In genomic region chr5:1119312-1119831, GRCh38 we compare ENCODE assay signal across 27 cellular contexts. TPM values are rescaled to one million over a fixed set of nuclear protein-coding genes. Genes with fewer than 3 reads are reported as not detected.
DNase-seq lines count a peak whose midpoint lies in the region; ATAC-seq, FAIRE-seq and TF ChIP-seq lines count a peak whose summit lies in the region.
"Had no signal": no experiment of that assay in that cellular context is flagged by ENCODE, and none has a peak within 500 bp of the region (broad histone marks: within the 10 kb centered on the region; RNA-seq: fewer than 3 reads in every experiment).

No MANE protein-coding gene starts in this region.

- no TSS peak for BruUV-seq in K562 (replicated peaks; lab: Mats Ljungman, UMichigan)

- in situ Hi-C loops in K562 (cut with MboI), result no loop called here

- intact Hi-C loops in K562 (cut with micrococcal nuclease) (loop anchor here (5.0 kb wide), 1 partner anchor 52 kb away; no protein-coding TSS in a partner anchor), stomach (cut with DNase I; ENCODE audit: low total_unique reads) (no loop called here)
- intact Hi-C loops in CD4-positive, alpha-beta T cell (cut with DNase I, micrococcal nuclease), result no loop called here

- H3K36me3 Mint-ChIP-seq in CD4-positive, alpha-beta T cell (ENCODE audit: low read depth), result no peaks in the 10 kb centered on the region
- H3K36me3 Mint-ChIP-seq: activated naive CD8-positive, alpha-beta T cell treated with anti-CD3 and anti-CD28 coated beads for 36 hours; stimulated activated memory B cell treated with anti-CD40 and anti-IgM and Interleukin-4, amounts not matched to agents 10 μg/mL and 1 μg/mL and 100 μg/mL, for 72 hours had no signal

- H4K20me1 ChIP-seq in K562 (replicated peaks; ENCODE audit: control insufficient read depth, insufficient read depth, low read length), result peaks cover 18% of the 10 kb centered on the region

- H3K27me3 ChIP-seq in K562 (ENCODE audit: control insufficient read depth in 2 of 2, insufficient read depth in 2 of 2, low read length in 2 of 2) (peaks cover 39 to 90% of the 10 kb centered on the region in 2 experiments), liver (ENCODE audit: control insufficient read depth in 4 of 4, insufficient read depth in 4 of 4, low read length in 3 of 4) (no peaks in the 10 kb centered on the region), stomach (no peaks in the 10 kb centered on the region)
- no peaks in the 10 kb centered on the region for H3K27me3 ChIP-seq in CD4-positive, alpha-beta T cell (ENCODE audit: control insufficient read depth, insufficient read depth, low read length)
- H3K27me3 ChIP-seq: ascending aorta, MG63 had no signal

- H3K9me3 ChIP-seq in HEK293 (ENCODE audit: control insufficient read depth, insufficient read depth, low read depth, low read length) (no peaks in the 10 kb centered on the region), K562 (replicated peaks; ENCODE audit: control insufficient read depth, insufficient read depth, low read depth, low read length) (no peaks in the 10 kb centered on the region), liver (ENCODE audit: control insufficient read depth in 4 of 4, low read length in 3 of 4) (no peaks in the 10 kb centered on the region), stomach (no peaks in the 10 kb centered on the region)
- no peaks in the 10 kb centered on the region for H3K9me3 ChIP-seq in CD4-positive, alpha-beta T cell (ENCODE audit: control insufficient read depth, low read length)
- H3K9me3 ChIP-seq: ascending aorta, esophagus squamous epithelium, MG63, thoracic aorta had no signal

- H3K27ac ChIP-seq in HEK293 (ENCODE audit: extremely low read depth, low read depth, low read length), result no peak overlapping the region; the same call in 1 of the 2 replicates
- no peak overlapping the region for H3K27ac ChIP-seq in K562 (ENCODE audit: extremely low read depth, low read depth, low read length)
- H3K27ac ChIP-seq in liver (ENCODE audit: low read depth in 1 of 2, low read length in 2 of 2), result peak overlapping the region; percentile 62 to 75
- H3K27ac ChIP-seq in stomach, result peak overlapping the region in 3 of 5 donors; percentile 9 to 67 (median 41)
- H3K27ac ChIP-seq in CD4-positive, alpha-beta T cell (ENCODE audit: low read depth, low read length), result no peak overlapping the region
- H3K27ac ChIP-seq: ascending aorta, thoracic aorta had no signal

- DNase-seq in K562 (ENCODE audit: extremely low read depth in 1 of 4, low spot score in 3 of 4) (no peak), stomach (peak; percentile 59), GOT3 (lab: John Stamatoyannopoulos, UW) (no peak), NCI-H2227 (lab: John Stamatoyannopoulos, UW; ENCODE audit: unreplicated experiment) (no peak)
- no peak for DNase-seq in CD4-positive, alpha-beta T cell
- DNase-seq: activated CD8-positive, alpha-beta T cell treated with anti-CD3 and anti-CD28 coated beads, Interleukin-2, amount 10 ng/mL, durations not matched to agents 7 days and 5 days; activated effector memory CD4-positive, alpha-beta T cell treated with Interleukin-2 at 50 U/mL for 16 hours; activated naive CD8-positive, alpha-beta T cell treated with anti-CD3 and anti-CD28 coated beads for 36 hours; DMS53; esophagus squamous epithelium; foreskin melanocyte; GDM1; KG1; MG63; NCI-H82; stimulated activated CD4-positive, alpha-beta T cell treated with anti-CD3 and anti-CD28 coated beads, Interleukin-4, amount 100 ng/mL, for 24 hours; T-helper 17 cell had no signal

- FAIRE-seq in K562 (lab: Jason Lieb, UNC), result no peak
- FAIRE-seq: HTR-8/SVneo had no signal

- WGBS in K562 (ENCODE audit: insufficient coverage, low coverage, missing lambda C conversion rate), result 35% methylated on average over 28 of the region's 28 CpGs
- 47% methylated on average over 28 of the region's 28 CpGs for WGBS in liver
- 51 to 70% (median 62%) methylated on average over 13 to 28 of the region's 28 CpGs for WGBS in stomach, 5 donors

- no peak overlapping the region for H3K4me3 Mint-ChIP-seq in CD4-positive, alpha-beta T cell
- H3K4me3 Mint-ChIP-seq: activated CD8-positive, alpha-beta T cell treated with anti-CD3 and anti-CD28 coated beads, Interleukin-2, amount 10 ng/mL, durations not matched to agents 7 days and 5 days; activated naive CD8-positive, alpha-beta T cell treated with anti-CD3 and anti-CD28 coated beads for 36 hours; B cell; stimulated activated memory B cell treated with anti-CD40 and anti-IgM and Interleukin-4, amounts not matched to agents 10 μg/mL and 1 μg/mL and 100 μg/mL, for 72 hours had no signal

- H3K36me3 ChIP-seq in HEK293 (ENCODE audit: control insufficient read depth in 2 of 2, insufficient read depth in 1 of 2, low read length in 2 of 2), result no peaks in the 10 kb centered on the region
- H3K36me3 ChIP-seq in K562 (ENCODE audit: control insufficient read depth, insufficient read depth, low read length), result no peaks in the 10 kb centered on the region
- H3K36me3 ChIP-seq in liver (ENCODE audit: control insufficient read depth in 4 of 4, insufficient read depth in 3 of 4, low read depth in 1 of 4, low read length in 3 of 4), result no peaks in the 10 kb centered on the region
- no peaks in the 10 kb centered on the region for H3K36me3 ChIP-seq in stomach
- H3K36me3 ChIP-seq: ascending aorta, esophagus squamous epithelium, MG63, thoracic aorta had no signal

- no peak for TF ChIP-seq POLR2A in K562 (conservative IDR thresholded peaks at IDR 0.05)
- TF ChIP-seq POLR2A in stomach (IDR thresholded peaks at IDR 0.05), result no peak

- H3K4me3 ChIP-seq in HEK293 (ENCODE audit: low read depth, low read length) (no peak overlapping the region), K562 (no peak overlapping the region), liver (ENCODE audit: low read depth in 1 of 3, low read length in 3 of 3) (no peak overlapping the region), stomach (no peak overlapping the region)
- H3K4me3 ChIP-seq: ascending aorta, esophagus squamous epithelium, MG63, thoracic aorta had no signal

- CTCF ChIA-PET in HEK293 (lab: Yijun Ruan, JAX) (interaction anchor here (0.9 to 3.0 kb wide), 4 partner anchors 19 to 195 kb away, joined by 5 to 18 read pairs (median 6); no protein-coding TSS in a partner anchor), K562 (lab: Yijun Ruan, JAX; ENCODE audit: low intra/inter-chr PET ratio) (no interaction called here)
- CTCF ChIA-PET in CD4-positive, alpha-beta T cell (lab: Charles Lee), result no interaction called here

- no peak for TF ChIP-seq EP300 in K562 (IDR thresholded peaks at IDR 0.05; ENCODE audit: low read length)
- no peak for TF ChIP-seq EP300 in stomach (IDR thresholded peaks at IDR 0.05)

- POLR2A ChIA-PET in HEK293 (lab: Yijun Ruan, JAX) (interaction anchor here (0.6 to 2.6 kb wide), 7 partner anchors 7 to 981 kb away, joined by 3 to 8 read pairs (median 5); no protein-coding TSS in a partner anchor), K562 (lab: Yijun Ruan, JAX) (interaction anchor here (0.8 to 2.6 kb wide), 5 partner anchors 12 to 143 kb away, joined by 3 to 18 read pairs (median 5); no protein-coding TSS in a partner anchor)
- POLR2A ChIA-PET in CD4-positive, alpha-beta T cell (lab: Charles Lee), result interaction anchor here (2.5 kb wide), 1 partner anchor 14 kb away, joined by 12 read pairs; no protein-coding TSS in a partner anchor

- no peak for TF ChIP-seq RAD21 in K562 (CRISPR knock-in tag; conservative IDR thresholded peaks at IDR 0.05 in 1 of 2, IDR thresholded peaks at IDR 0.05 in 1 of 2)
- peak in 1 of 2 donors; percentile 64 for TF ChIP-seq RAD21 in liver (IDR thresholded peaks at IDR 0.05)

- no peaks in the 10 kb centered on the region for H3K9me3 Mint-ChIP-seq in CD4-positive, alpha-beta T cell
- H3K9me3 Mint-ChIP-seq: activated naive CD8-positive, alpha-beta T cell treated with anti-CD3 and anti-CD28 coated beads for 36 hours; nephron had no signal

- TF ChIP-seq CTCF in HEK293 (tag by site-specific recombination; IDR thresholded peaks at IDR 0.05) (no peak), K562 (IDR thresholded peaks at IDR 0.05 in 2 of 3, conservative IDR thresholded peaks at IDR 0.05 in 1 of 3; ENCODE audit: insufficient read depth in 2 of 3, low read depth in 1 of 3, low read length in 3 of 3) (no peak), liver (IDR thresholded peaks at IDR 0.05; ENCODE audit: low read depth, low read length, missing input control) (no peak), stomach (IDR thresholded peaks at IDR 0.05) (no peak)
- TF ChIP-seq CTCF in CD4-positive, alpha-beta T cell (IDR thresholded peaks at IDR 0.05), result no peak

- H3K27ac Mint-ChIP-seq in CD4-positive, alpha-beta T cell, result no peak overlapping the region
- H3K27ac Mint-ChIP-seq: activated CD8-positive, alpha-beta T cell treated with anti-CD3 and anti-CD28 coated beads, Interleukin-2, amount 10 ng/mL, durations not matched to agents 7 days and 5 days; activated naive CD8-positive, alpha-beta T cell treated with anti-CD3 and anti-CD28 coated beads for 36 hours; B cell; stimulated activated memory B cell treated with anti-CD40 and anti-IgM and Interleukin-4, amounts not matched to agents 10 μg/mL and 1 μg/mL and 100 μg/mL, for 72 hours; T-helper 17 cell had no signal

- no peaks in the 10 kb centered on the region for H3K4me1 Mint-ChIP-seq in CD4-positive, alpha-beta T cell (ENCODE audit: low read depth)
- H3K4me1 Mint-ChIP-seq: B cell had no signal

- ATAC-seq in K562, result no peak
- ATAC-seq in HG03196 (IDR thresholded peaks at IDR 0.05; ENCODE audit: unreplicated experiment), result no peak
- no peak for ATAC-seq in CD4-positive, alpha-beta T cell (ENCODE audit: poor library complexity)
- ATAC-seq: activated CD8-positive, alpha-beta T cell treated with anti-CD3 and anti-CD28 coated beads, Interleukin-2, amount 10 ng/mL, durations not matched to agents 7 days and 5 days; SK-N-SH treated with all-trans-retinoic acid at 6 μM for 48 hours; stimulated activated memory B cell treated with anti-CD40 and anti-IgM and Interleukin-4, amounts not matched to agents 10 μg/mL and 1 μg/mL and 100 μg/mL, for 72 hours had no signal

- H2AFZ ChIP-seq in K562 (ENCODE audit: low read depth, low read length), result no peak overlapping the region

- no peak overlapping the region; a peak in 1 of 4 replicates for H3K9ac ChIP-seq in K562 (ENCODE audit: insufficient read depth in 1 of 2, low read depth in 2 of 2, low read length in 2 of 2)
- no peak overlapping the region for H3K9ac ChIP-seq in liver (ENCODE audit: low read depth in 1 of 2, low read length in 2 of 2)

- no peaks in the 10 kb centered on the region for H3K9me1 ChIP-seq in K562 (ENCODE audit: control insufficient read depth, insufficient read depth, low read length)

- no peaks in the 10 kb centered on the region for H3K79me2 ChIP-seq in K562 (ENCODE audit: control insufficient read depth, insufficient read depth, low read length)

- H3K27me3 Mint-ChIP-seq in CD4-positive, alpha-beta T cell, result no peaks in the 10 kb centered on the region
- H3K27me3 Mint-ChIP-seq: activated naive CD8-positive, alpha-beta T cell treated with anti-CD3 and anti-CD28 coated beads for 36 hours; stimulated activated memory B cell treated with anti-CD40 and anti-IgM and Interleukin-4, amounts not matched to agents 10 μg/mL and 1 μg/mL and 100 μg/mL, for 72 hours had no signal

- no peak overlapping the region for H3K4me2 ChIP-seq in K562 (ENCODE audit: insufficient read depth, low read length)

- H3K4me1 ChIP-seq in HEK293 (ENCODE audit: control insufficient read depth, insufficient read depth, low read length) (peaks cover 16% of the 10 kb centered on the region), K562 (replicated peaks in 1 of 2; ENCODE audit: control insufficient read depth in 2 of 2, insufficient read depth in 2 of 2, low read length in 2 of 2) (peaks cover 11 to 67% of the 10 kb centered on the region in 2 experiments), liver (ENCODE audit: control insufficient read depth in 4 of 4, insufficient read depth in 4 of 4, low read length in 3 of 4) (peaks cover 7 to 36% (median 26%) of the 10 kb centered on the region in 4 donors), stomach (peaks cover 35 to 52% (median 40%) of the 10 kb centered on the region in 4 donors)
- H3K4me1 ChIP-seq: ascending aorta had no signal

RNA-seq across cellular contexts. Expression of gene SLC12A7, which starts 7.5 kb away (rescaled TPM):
- total RNA-seq in K562 (2011; cell fraction: chromatin; rRNA removed; ENCODE audit: low replicate concordance), result 13.6 and 46.2 TPM in 2 replicates
- total RNA-seq in K562 (2011; cell fraction: nucleolus; rRNA removed), result 15.9 and 26.2 TPM in 2 replicates
- total RNA-seq in K562 (2011; cell fraction: nucleoplasm; rRNA removed), result 8.9 and 10.9 TPM in 2 replicates
- total RNA-seq in K562 (2014; rRNA removed) (1.1 and 1.3 TPM in 2 replicates), K562 (2014; rRNA removed; fragmentation: Illumina TruSeq; extraction: Trizol) (0.11 and 0.22 TPM in 2 replicates), K562 (2015; rRNA removed; fragmentation: Illumina TruSeq; extraction: Trizol) (0.51 and 0.53 TPM in 2 replicates), K562 (2021) (1.8 and 1.9 TPM in 2 replicates), liver (10 to 100 TPM; 27.1 to 64.2 TPM), stomach (100 to 1,000 TPM in 3 of 5 donors, 10 to 100 TPM in 2; 23.9 to 346 (median 126) TPM)
- polyA plus RNA-seq in K562 (2011; rRNA removed) (3.1 and 15.7 TPM in 2 replicates), K562 (2014; fragmentation: Illumina TruSeq; extraction: Trizol) (0.56 and 0.83 TPM in 2 replicates), K562 (2014; fragmentation: Nextera tagmentation; extraction: Ambion mirVana) (under 1 TPM; 0.01 to 0.04 TPM), K562 (2014; rRNA removed) (0.73 and 1.0 TPM in 2 replicates), liver (10 to 100 TPM; 12.3 to 30.8 TPM), stomach (10 to 100 TPM in 2 of 3 donors, 1 to 10 TPM in 1; 4.7 to 12.4 (median 10.3) TPM)
- 5.3 and 11.3 TPM in 2 replicates for polyA plus RNA-seq in K562 (2011; cell fraction: cytosol; rRNA removed)
- 55.8 and 115 TPM in 2 replicates for polyA plus RNA-seq in K562 (2011; cell fraction: nucleus; rRNA removed)
- 1.2 and 3.8 TPM in 2 replicates for polyA plus RNA-seq in K562 (2012)
- polyA minus RNA-seq in K562 (2011; rRNA and poly(A)+ RNA removed), result 2.5 and 9.1 TPM in 2 replicates
- polyA minus RNA-seq in K562 (2011; cell fraction: cytosol; rRNA and poly(A)+ RNA removed), result 5.9 and 21.7 TPM in 2 replicates
- 13.1 and 36.8 TPM in 2 replicates for polyA minus RNA-seq in K562 (2011; cell fraction: nucleus; rRNA and poly(A)+ RNA removed)
- 10 to 100 TPM; 47.9 to 51.7 TPM for total RNA-seq in CD4-positive, alpha-beta T cell

Comparison
In these comparisons a context has a peak if more than half of its experiments do, and no peak if none do; other contexts are left out.
1. H3K27ac ChIP-seq: peak in liver (2 of 2) and stomach (3 of 5); none in HEK293 (single experiment), K562 (single experiment) and CD4-positive, alpha-beta T cell (single experiment).